In the genomic region with DNA sequence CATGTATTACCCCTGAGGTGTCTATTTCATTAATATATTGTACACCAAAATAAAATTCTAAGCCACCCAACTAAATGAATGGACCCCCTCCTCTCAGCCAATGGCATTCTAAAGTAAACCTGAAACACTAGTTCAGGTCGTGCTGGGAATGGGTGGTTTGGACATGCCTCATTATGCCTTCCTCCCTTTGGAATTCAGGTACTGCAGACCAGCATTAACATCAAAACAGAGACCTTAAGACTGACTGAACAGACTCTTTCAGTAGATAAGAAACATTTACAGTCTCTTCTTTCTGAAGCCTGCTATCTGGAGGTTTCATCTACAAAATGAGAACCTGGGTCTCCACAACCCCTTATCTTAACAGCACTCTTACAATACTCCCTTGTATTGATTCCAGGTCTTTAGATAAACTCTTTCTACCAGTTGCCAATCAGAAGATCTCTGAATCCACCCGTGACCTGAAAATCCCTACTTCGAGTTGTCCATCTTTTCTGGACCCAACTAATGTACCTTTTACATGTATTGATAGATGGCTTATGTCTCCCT, we compare ENCODE assay signal across 17 cellular contexts.
A peak's percentile ranks its signal among the peaks of the same experiment; 100 is the strongest.
DNase-seq lines count a peak whose midpoint lies in the region; ATAC-seq, FAIRE-seq and TF ChIP-seq lines count a peak whose summit lies in the region.
"Had no signal": no experiment of that assay in that cellular context is flagged by ENCODE, and none has a peak within 500 bp of the region (broad histone marks: within the 10 kb centered on the region; RNA-seq: fewer than 3 reads in every experiment).

No MANE protein-coding gene starts in this region.

- no peaks in the 10 kb centered on the region for H3K27me3 Mint-ChIP-seq in Caco-2 (ENCODE audit: insufficient read depth, unreplicated experiment)
- H3K27me3 Mint-ChIP-seq in GM23338 (ENCODE audit: insufficient read depth, low read depth, poor library complexity) = peaks cover 3% of the 10 kb centered on the region
- H3K27me3 Mint-ChIP-seq in T-helper 2 cell treated with Interferon-gamma antibody and Interleukin-4, amounts not matched to agents 5 μg/mL and 100 μg/mL, for 36 hours (ENCODE audit: low read depth) = no peaks in the 10 kb centered on the region

- H3K4me2 ChIP-seq in GM23338 = peak overlapping the region; percentile 40
- no peak overlapping the region for H3K4me2 ChIP-seq in K562 (ENCODE audit: insufficient read depth, low read length)
- no peak overlapping the region for H3K4me2 ChIP-seq in keratinocyte (ENCODE audit: control insufficient read depth, extremely low read depth, insufficient read depth, low read depth, low read length)
- H3K4me2 ChIP-seq: A549 had no signal

- H3K36me3 ChIP-seq in Caco-2 (ENCODE audit: control insufficient read depth, insufficient read depth, low read length) (no peaks in the 10 kb centered on the region), GM23338 (ENCODE audit: insufficient read depth) (no peaks in the 10 kb centered on the region), K562 (ENCODE audit: control insufficient read depth, insufficient read depth, low read length) (peaks cover 69% of the 10 kb centered on the region), keratinocyte (ENCODE audit: control insufficient read depth in 2 of 2, extremely low read depth in 1 of 2, insufficient read depth in 2 of 2, low read length in 2 of 2) (peaks cover 2 to 5% of the 10 kb centered on the region in 2 experiments)

- H3K79me2 ChIP-seq in GM23338 (replicated peaks; ENCODE audit: insufficient read depth) = no peaks in the 10 kb centered on the region
- H3K79me2 ChIP-seq in K562 (ENCODE audit: control insufficient read depth, insufficient read depth, low read length) = no peaks in the 10 kb centered on the region; the same call in 2 of the 3 replicates
- no peaks in the 10 kb centered on the region for H3K79me2 ChIP-seq in keratinocyte (ENCODE audit: control insufficient read depth, insufficient read depth, low read length)

- no peak for TF ChIP-seq POLR2A in K562 (conservative IDR thresholded peaks at IDR 0.05)

- FAIRE-seq in K562 (lab: Jason Lieb, UNC) = no peak
- FAIRE-seq in keratinocyte (lab: Jason Lieb, UNC) = peak; percentile 17
- FAIRE-seq: A549, RCC 7860 had no signal

- no peaks in the 10 kb centered on the region for H3K9me2 ChIP-seq in GM23338 (ENCODE audit: insufficient read depth)

- H3K4me1 Mint-ChIP-seq in Caco-2 (ENCODE audit: low read depth, unreplicated experiment) (peaks cover 28% of the 10 kb centered on the region), GM23338 (peaks cover 69% of the 10 kb centered on the region)
- peaks cover 13% of the 10 kb centered on the region for H3K4me1 Mint-ChIP-seq in T-helper 2 cell treated with Interferon-gamma antibody and Interleukin-4, amounts not matched to agents 5 μg/mL and 100 μg/mL, for 36 hours (ENCODE audit: low read depth)

- ATAC-seq in GM23338 = peak; percentile 56
- peak; percentile 54 for ATAC-seq in K562
- ATAC-seq in HG03565 (IDR thresholded peaks at IDR 0.05; ENCODE audit: unreplicated experiment) = no peak
- ATAC-seq in HG02571 (IDR thresholded peaks at IDR 0.05; ENCODE audit: unreplicated experiment) = no peak
- ATAC-seq: A549, SK-N-SH treated with all-trans-retinoic acid at 6 μM for 48 hours had no signal

- no peak overlapping the region for H2AFZ ChIP-seq in GM23338
- H2AFZ ChIP-seq in K562 (ENCODE audit: low read depth, low read length) = no peak overlapping the region
- H2AFZ ChIP-seq in keratinocyte (ENCODE audit: control insufficient read depth, low read length) = no peak overlapping the region

- in situ Hi-C loops in K562 (cut with MboI) = loop anchor here (5.0 kb wide), 1 partner anchor 70 kb away; no protein-coding TSS in a partner anchor

- peak overlapping the region; percentile 15 for H3K4me3 Mint-ChIP-seq in Caco-2 (ENCODE audit: unreplicated experiment)
- peak overlapping the region; percentile 45; the same call in 2 of the 3 replicates for H3K4me3 Mint-ChIP-seq in GM23338
- no peak overlapping the region for H3K4me3 Mint-ChIP-seq in T-helper 2 cell treated with Interferon-gamma antibody and Interleukin-4, amounts not matched to agents 5 μg/mL and 100 μg/mL, for 36 hours

- TF ChIP-seq CTCF in Caco-2 (IDR thresholded peaks at IDR 0.05; ENCODE audit: insufficient read depth in 1 of 2, low read depth in 1 of 2, low read length in 1 of 2, severe bottlenecking in 1 of 2, unreplicated experiment in 1 of 2) (no peak), GM23338 (conservative IDR thresholded peaks at IDR 0.05; ENCODE audit: low read depth in 2 of 2) (no peak), K562 (IDR thresholded peaks at IDR 0.05 in 2 of 3, conservative IDR thresholded peaks at IDR 0.05 in 1 of 3; ENCODE audit: insufficient read depth in 2 of 3, low read depth in 1 of 3, low read length in 3 of 3) (no peak), keratinocyte (optimal IDR thresholded peaks at IDR 0.05 in 1 of 3, IDR thresholded peaks at IDR 0.05 in 1 of 3, conservative IDR thresholded peaks at IDR 0.05 in 1 of 3; ENCODE audit: extremely low read depth in 1 of 3, insufficient read depth in 2 of 3, low read length in 3 of 3) (no peak)

- peaks cover 45% of the 10 kb centered on the region for H3K4me1 ChIP-seq in Caco-2
- peaks cover 60% of the 10 kb centered on the region for H3K4me1 ChIP-seq in GM23338 (ENCODE audit: insufficient read depth)
- H3K4me1 ChIP-seq in K562 (replicated peaks in 1 of 2; ENCODE audit: control insufficient read depth in 2 of 2, insufficient read depth in 2 of 2, low read length in 2 of 2) = no peaks in the 10 kb centered on the region
- peaks cover 25% of the 10 kb centered on the region for H3K4me1 ChIP-seq in keratinocyte (ENCODE audit: control insufficient read depth, extremely low read depth, insufficient read depth, low read length)

- H3K9me3 Mint-ChIP-seq in Caco-2 (ENCODE audit: unreplicated experiment) (no peaks in the 10 kb centered on the region), GM23338 (peaks cover 3% of the 10 kb centered on the region; the same call in 1 of the 3 replicates)
- H3K9me3 Mint-ChIP-seq in T-helper 2 cell treated with Interferon-gamma antibody and Interleukin-4, amounts not matched to agents 5 μg/mL and 100 μg/mL, for 36 hours = no peaks in the 10 kb centered on the region

- H3K9ac ChIP-seq in K562 (ENCODE audit: insufficient read depth in 1 of 2, low read depth in 2 of 2, low read length in 2 of 2) (no peak overlapping the region), keratinocyte (ENCODE audit: control insufficient read depth, extremely low read depth, insufficient read depth, low read length) (no peak overlapping the region)

- POLR2A ChIA-PET in Caco-2 (lab: Charles Lee) (no interaction called here), K562 (lab: Yijun Ruan, JAX) (interaction anchor here (0.8 kb wide), 1 partner anchor 94 kb away, joined by 3 read pairs; the partner anchor contains the start of gene PKN2)

- no peak for TF ChIP-seq EP300 in K562 (IDR thresholded peaks at IDR 0.05; ENCODE audit: low read length)

- no peaks in the 10 kb centered on the region for H3K9me1 ChIP-seq in K562 (ENCODE audit: control insufficient read depth, insufficient read depth, low read length)
- H3K9me1 ChIP-seq in keratinocyte (ENCODE audit: control insufficient read depth, extremely low read depth, insufficient read depth, low read length) = peaks cover 2% of the 10 kb centered on the region

- no peak for TF ChIP-seq RAD21 in K562 (CRISPR knock-in tag; conservative IDR thresholded peaks at IDR 0.05 in 1 of 2, IDR thresholded peaks at IDR 0.05 in 1 of 2)

- peaks cover 20% of the 10 kb centered on the region for H3K36me3 Mint-ChIP-seq in Caco-2 (ENCODE audit: insufficient read depth, unreplicated experiment)
- H3K36me3 Mint-ChIP-seq in GM23338 (ENCODE audit: low read depth) = peaks cover 56% of the 10 kb centered on the region
- peaks cover 41% of the 10 kb centered on the region for H3K36me3 Mint-ChIP-seq in T-helper 2 cell treated with Interferon-gamma antibody and Interleukin-4, amounts not matched to agents 5 μg/mL and 100 μg/mL, for 36 hours (ENCODE audit: low read depth)

- CTCF ChIA-PET in Caco-2 (lab: Charles Lee) = no interaction called here
- CTCF ChIA-PET in K562 (lab: Yijun Ruan, JAX; ENCODE audit: low intra/inter-chr PET ratio) = no interaction called here

- 13% methylated on average over 3 of the region's 3 CpGs for WGBS in K562 (ENCODE audit: insufficient coverage, low coverage, missing lambda C conversion rate)

- H3K9me3 ChIP-seq in Caco-2 = no peaks in the 10 kb centered on the region
- no peaks in the 10 kb centered on the region; the same call in 1 of the 2 replicates for H3K9me3 ChIP-seq in K562 (replicated peaks; ENCODE audit: control insufficient read depth, insufficient read depth, low read depth, low read length)
- no peaks in the 10 kb centered on the region for H3K9me3 ChIP-seq in keratinocyte (ENCODE audit: control insufficient read depth, low read depth, low read length)
- H3K9me3 ChIP-seq: A549 had no signal

- H3K27ac ChIP-seq in GM23338 (ENCODE audit: low read depth) = peak overlapping the region; percentile 94
- H3K27ac ChIP-seq in K562 (ENCODE audit: extremely low read depth, low read depth, low read length) = no peak overlapping the region
- no peak overlapping the region for H3K27ac ChIP-seq in keratinocyte (ENCODE audit: control insufficient read depth, insufficient read depth, low read length)
- H3K27ac ChIP-seq: A549, C4-2B had no signal

- BruUV-seq in Caco-2 (replicated peaks; lab: Mats Ljungman, UMichigan) = no TSS peak
- no TSS peak for BruUV-seq in K562 (replicated peaks; lab: Mats Ljungman, UMichigan)

- peak overlapping the region; percentile 78 for H3K27ac Mint-ChIP-seq in Caco-2 (ENCODE audit: unreplicated experiment)
- H3K27ac Mint-ChIP-seq in GM23338 = peak overlapping the region; percentile 91
- H3K27ac Mint-ChIP-seq in T-helper 2 cell treated with Interferon-gamma antibody and Interleukin-4, amounts not matched to agents 5 μg/mL and 100 μg/mL, for 36 hours = no peak overlapping the region

- no peak for DNase-seq in Caco-2
- peak; percentile 68 for DNase-seq in GM23338 (ENCODE audit: low spot score)
- DNase-seq in K562 (ENCODE audit: extremely low read depth in 1 of 4, low spot score in 3 of 4) = peak in 2 of 4 experiments; percentile 14 to 18
- DNase-seq in keratinocyte (ENCODE audit: low read depth, low spot score) = no peak
- DNase-seq in T-helper 2 cell treated with Interferon-gamma antibody and Interleukin-4, amounts not matched to agents 5 μg/mL and 100 μg/mL, for 36 hours (ENCODE audit: low spot score) = no peak
- DNase-seq: HCEC 1CT, KBM-7, NCI-H1092 treated with DMSO at 0.1 percent for 48 hours, NCI-H187, NCI-H82, SHP77 had no signal

- dilution Hi-C loops in keratinocyte (cut with MboI; ENCODE audit: extremely low pct_ligation_motif_present, low sequenced_read_pairs) = no loop called here

- H3K4me3 ChIP-seq in Caco-2 (ENCODE audit: low read depth, low read length) (no peak overlapping the region), GM23338 (peak overlapping the region; percentile 26; the same call in 1 of the 2 replicates), K562 (no peak overlapping the region), keratinocyte (ENCODE audit: control insufficient read depth in 2 of 3, extremely low read depth in 1 of 3, insufficient read depth in 2 of 3, low read depth in 1 of 3, low read length in 3 of 3) (no peak overlapping the region)
- H3K4me3 ChIP-seq: A549 had no signal

- no peaks in the 10 kb centered on the region for H3K27me3 ChIP-seq in Caco-2 (replicated peaks; ENCODE audit: control insufficient read depth, insufficient read depth, low read length)
- H3K27me3 ChIP-seq in GM23338 (ENCODE audit: insufficient read depth) = no peaks in the 10 kb centered on the region
- H3K27me3 ChIP-seq in K562 (ENCODE audit: control insufficient read depth in 2 of 2, insufficient read depth in 2 of 2, low read length in 2 of 2) = no peaks in the 10 kb centered on the region
- H3K27me3 ChIP-seq in keratinocyte (ENCODE audit: control insufficient read depth, extremely low read depth, insufficient read depth, low read length) = no peaks in the 10 kb centered on the region

- no peaks in the 10 kb centered on the region; the same call in 1 of the 2 replicates for H3F3A ChIP-seq in GM23338 (replicated peaks; ENCODE audit: low read depth)

- H4K20me1 ChIP-seq in GM23338 (replicated peaks; ENCODE audit: insufficient read depth) (no peaks in the 10 kb centered on the region), K562 (replicated peaks; ENCODE audit: control insufficient read depth, insufficient read depth, low read length) (no peaks in the 10 kb centered on the region), keratinocyte (ENCODE audit: control insufficient read depth, extremely low read depth, insufficient read depth, low read length) (no peaks in the 10 kb centered on the region)

- intact Hi-C loops in Caco-2 (cut with micrococcal nuclease; ENCODE audit: unreplicated experiment) (no loop called here), K562 (cut with micrococcal nuclease) (loop anchor here (5.0 kb wide), 1 partner anchor 80 kb away; no protein-coding TSS in a partner anchor)

Comparison
In these comparisons a context has a peak if more than half of its experiments do, and no peak if none do; other contexts are left out.
1. ATAC-seq: peak in GM23338 (single experiment) and K562 (single experiment); none in HG03565 (single experiment) and HG02571 (single experiment).